Comparison of ENCODE assay signal across 1 cellular context in the genomic region with DNA sequence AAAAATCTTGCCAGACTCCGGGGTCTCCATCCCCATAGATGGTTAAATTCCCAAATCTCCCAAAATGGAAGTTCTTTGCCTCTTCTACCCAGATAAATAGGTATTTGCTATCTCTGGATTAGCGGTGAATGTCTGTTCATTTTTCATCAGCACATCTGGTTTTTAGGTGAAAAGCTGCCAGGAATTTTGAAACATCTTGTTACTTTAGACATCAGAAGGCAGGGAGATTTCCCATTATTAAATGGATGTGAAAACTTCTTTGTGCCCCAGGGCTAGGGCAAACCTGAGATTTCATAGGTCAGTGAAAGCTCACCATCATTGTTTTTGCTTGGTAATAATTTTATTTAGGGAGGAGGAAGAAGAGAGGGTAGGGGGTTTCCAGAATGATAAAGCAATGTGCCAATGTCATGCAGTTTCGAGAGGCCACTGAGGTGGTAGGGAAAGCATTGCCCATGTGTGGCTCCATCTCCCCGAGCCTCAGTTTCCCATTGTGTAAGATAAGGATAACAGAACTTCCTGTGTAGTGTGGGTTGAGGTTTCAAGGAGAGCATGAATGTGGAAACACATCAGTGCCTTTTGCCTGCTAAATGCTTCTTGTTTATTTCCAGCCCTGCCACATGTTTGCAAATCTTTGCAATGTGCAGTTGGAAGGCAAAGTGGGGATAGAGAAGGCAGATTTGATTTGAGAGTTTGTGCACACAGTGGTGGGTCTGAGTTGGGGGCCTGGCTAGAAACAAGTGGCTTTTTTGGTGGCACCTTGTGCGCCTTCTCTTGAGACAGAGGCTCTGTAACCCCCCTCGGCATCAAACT.
TF ChIP-seq lines count a peak whose summit lies in the region.

No MANE protein-coding gene starts in this region.

TF ChIP-seq in SK-N-SH, 30 proteins besides CTCF, POLR2A, EP300 and RAD21 (continued from another document):
- TF ChIP-seq, protein P1, sequence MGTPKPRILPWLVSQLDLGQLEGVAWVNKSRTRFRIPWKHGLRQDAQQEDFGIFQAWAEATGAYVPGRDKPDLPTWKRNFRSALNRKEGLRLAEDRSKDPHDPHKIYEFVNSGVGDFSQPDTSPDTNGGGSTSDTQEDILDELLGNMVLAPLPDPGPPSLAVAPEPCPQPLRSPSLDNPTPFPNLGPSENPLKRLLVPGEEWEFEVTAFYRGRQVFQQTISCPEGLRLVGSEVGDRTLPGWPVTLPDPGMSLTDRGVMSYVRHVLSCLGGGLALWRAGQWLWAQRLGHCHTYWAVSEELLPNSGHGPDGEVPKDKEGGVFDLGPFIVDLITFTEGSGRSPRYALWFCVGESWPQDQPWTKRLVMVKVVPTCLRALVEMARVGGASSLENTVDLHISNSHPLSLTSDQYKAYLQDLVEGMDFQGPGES (IDR thresholded peaks at IDR 0.05; ENCODE audit: low read depth, low read length), result no peak
- TF ChIP-seq GATA2 (CRISPR knock-in tag; IDR thresholded peaks at IDR 0.05), result no peak
- no peak for TF ChIP-seq TCF12 (IDR thresholded peaks at IDR 0.05)
- TF ChIP-seq, protein P2, sequence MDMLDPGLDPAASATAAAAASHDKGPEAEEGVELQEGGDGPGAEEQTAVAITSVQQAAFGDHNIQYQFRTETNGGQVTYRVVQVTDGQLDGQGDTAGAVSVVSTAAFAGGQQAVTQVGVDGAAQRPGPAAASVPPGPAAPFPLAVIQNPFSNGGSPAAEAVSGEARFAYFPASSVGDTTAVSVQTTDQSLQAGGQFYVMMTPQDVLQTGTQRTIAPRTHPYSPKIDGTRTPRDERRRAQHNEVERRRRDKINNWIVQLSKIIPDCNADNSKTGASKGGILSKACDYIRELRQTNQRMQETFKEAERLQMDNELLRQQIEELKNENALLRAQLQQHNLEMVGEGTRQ (IDR thresholded peaks at IDR 0.05; ENCODE audit: borderline replicate concordance, low read depth, low read length), result no peak
- TF ChIP-seq TAF1 (IDR thresholded peaks at IDR 0.05; ENCODE audit: borderline replicate concordance, low read depth, low read length), result no peak
- TF ChIP-seq GABPA (IDR thresholded peaks at IDR 0.05; ENCODE audit: low read depth), result no peak
